Comparison of ENCODE assay signal across 24 cellular contexts in genomic region chr16:26051078-26051477, GRCh38.
A peak's percentile ranks its signal among the peaks of the same experiment; 100 is the strongest.
DNase-seq lines count a peak whose midpoint lies in the region; ATAC-seq and TF ChIP-seq lines count a peak whose summit lies in the region.
"Had no signal": no experiment of that assay in that cellular context is flagged by ENCODE, and none has a peak within 500 bp of the region (broad histone marks: within the 10 kb centered on the region; RNA-seq: fewer than 3 reads in every experiment).

No MANE protein-coding gene starts in this region.

- no peak overlapping the region for H3K27ac Mint-ChIP-seq in natural killer cell treated with Interleukin-12 subunit alpha and Interleukin-12 subunit beta and Interleukin-15 and Interleukin-18, amount 100 ng/mL, for 72 hours
- H3K27ac Mint-ChIP-seq: B cell; CD4-positive, alpha-beta T cell; HFFc6 had no signal

- H3K36me3 Mint-ChIP-seq in natural killer cell treated with Interleukin-12 subunit alpha and Interleukin-12 subunit beta and Interleukin-15 and Interleukin-18, amount 100 ng/mL, for 72 hours, result no peaks in the 10 kb centered on the region

- H3K9me3 ChIP-seq in HUES64 (ENCODE audit: insufficient read depth, low read depth, low read length) (no peaks in the 10 kb centered on the region), osteoblast (ENCODE audit: low read depth, low read length) (no peaks in the 10 kb centered on the region)

- H3K27me3 ChIP-seq in HUES64 (ENCODE audit: insufficient read depth, low read length), result no peaks in the 10 kb centered on the region
- no peaks in the 10 kb centered on the region for H3K27me3 ChIP-seq in osteoblast (ENCODE audit: insufficient read depth, low read length)

- no peak overlapping the region for H3K4me2 ChIP-seq in osteoblast (ENCODE audit: insufficient read depth, low read length)

- H3K4me1 Mint-ChIP-seq in natural killer cell treated with Interleukin-12 subunit alpha and Interleukin-12 subunit beta and Interleukin-15 and Interleukin-18, amount 100 ng/mL, for 72 hours (ENCODE audit: low read depth in 2 of 2), result no peaks in the 10 kb centered on the region
- H3K4me1 Mint-ChIP-seq: B cell had no signal

- H2AFZ ChIP-seq in osteoblast (ENCODE audit: low read length), result no peak overlapping the region

- no peak for TF ChIP-seq CTCF in osteoblast (IDR thresholded peaks at IDR 0.05; ENCODE audit: extremely low read depth, low read depth, low read length)

- no peak for ATAC-seq in natural killer cell treated with Interleukin-12 subunit alpha and Interleukin-12 subunit beta and Interleukin-15 and Interleukin-18, amount 100 ng/mL, for 72 hours
- ATAC-seq: GM12878, Panc1 had no signal

- WGBS in HUES64, result 14% methylated on average over 2 of the region's 2 CpGs

- DNase-seq in ELF-1 (ENCODE audit: low read depth, low spot score) (peak; percentile 65), iPS DF 19.7 (ENCODE audit: low read depth, low spot score) (peak; percentile 70), iPS-NIHi7 (ENCODE audit: extremely low spot score) (peak; percentile 39), NCI-H524 (lab: John Stamatoyannopoulos, UW) (no peak), germinal center (ENCODE audit: low spot score) (no peak), osteoblast (ENCODE audit: insufficient read length, low spot score, missing footprints) (no peak)
- no peak for DNase-seq in natural killer cell treated with Interleukin-12 subunit alpha and Interleukin-12 subunit beta and Interleukin-15 and Interleukin-18, amount 100 ng/mL, for 72 hours (ENCODE audit: low spot score)
- DNase-seq: CD4-positive, alpha-beta T cell; COR-L47; DMS79; GOT3; HFFc6; KG1; NCI-H1092 treated with DMSO at 0.1 percent for 48 hours; NCI-H1436 treated with DMSO at 0.1 percent for 48 hours; NCI-H1930; NCI-H2227 treated with DMSO at 0.1 percent for 48 hours; NCI-H510A; NCI-H748 treated with DMSO at 0.1 percent for 48 hours; SIG-M5 had no signal

- H3K27ac ChIP-seq in HUES64 (ENCODE audit: low read depth, low read length), result peak overlapping the region; percentile 80
- no peak overlapping the region for H3K27ac ChIP-seq in osteoblast (ENCODE audit: low read depth, low read length)

- H3K27me3 Mint-ChIP-seq in natural killer cell treated with Interleukin-12 subunit alpha and Interleukin-12 subunit beta and Interleukin-15 and Interleukin-18, amount 100 ng/mL, for 72 hours, result peaks cover 3 to 21% of the 10 kb centered on the region in 2 donors

- no peak overlapping the region for H3K4me3 Mint-ChIP-seq in natural killer cell treated with Interleukin-12 subunit alpha and Interleukin-12 subunit beta and Interleukin-15 and Interleukin-18, amount 100 ng/mL, for 72 hours
- H3K4me3 Mint-ChIP-seq: B cell; CD4-positive, alpha-beta T cell; HFFc6 had no signal

- no peaks in the 10 kb centered on the region for H4K20me1 ChIP-seq in osteoblast (ENCODE audit: insufficient read depth, low read length)

- H3K9ac ChIP-seq in HUES64 (ENCODE audit: low read depth, low read length), result peak overlapping the region; percentile 46

- H3K36me3 ChIP-seq in HUES64 (ENCODE audit: insufficient read depth, low read length) (no peaks in the 10 kb centered on the region), osteoblast (ENCODE audit: insufficient read depth, low read length) (no peaks in the 10 kb centered on the region)

- H3K4me3 ChIP-seq in HUES64 (ENCODE audit: low read length), result 0 out of 2 replicates have a peak overlapping the region, but pooled peaks have one; percentile 4
- H3K4me3 ChIP-seq in osteoblast (ENCODE audit: insufficient read depth, low read length), result no peak overlapping the region
- H3K4me3 ChIP-seq: GM12878 had no signal

- H3K9me3 Mint-ChIP-seq in natural killer cell treated with Interleukin-12 subunit alpha and Interleukin-12 subunit beta and Interleukin-15 and Interleukin-18, amount 100 ng/mL, for 72 hours, result peaks cover 3% of the 10 kb centered on the region

- H3K4me1 ChIP-seq in HUES64 (ENCODE audit: insufficient read depth, low read length) (peaks cover 49% of the 10 kb centered on the region), osteoblast (ENCODE audit: insufficient read depth, low read length) (no peaks in the 10 kb centered on the region)

- H3K79me2 ChIP-seq in osteoblast (ENCODE audit: insufficient read depth, low read length), result no peaks in the 10 kb centered on the region

Comparison
In these comparisons a context has a peak if more than half of its experiments do, and no peak if none do; other contexts are left out.
1. DNase-seq: peak in ELF-1 (single experiment), iPS DF 19.7 (single experiment) and iPS-NIHi7 (single experiment); none in natural killer cell treated with Interleukin-12 subunit alpha and Interleukin-12 subunit beta and Interleukin-15 and Interleukin-18, amount 100 ng/mL, for 72 hours (single experiment), NCI-H524 (0 of 2), germinal center (single experiment) and osteoblast (single experiment).